1 cellular context compared by ENCODE assay signal in genomic region chr5:177123789-177124485, GRCh38.
TF ChIP-seq lines count a peak whose summit lies in the region.

No MANE protein-coding gene starts in this region.

TF ChIP-seq in WTC11, 78 proteins besides CTCF, POLR2A, EP300 and RAD21 (continued from another document):
- TF ChIP-seq AR (CRISPR knock-in tag; IDR thresholded peaks at IDR 0.05): no peak
- no peak for TF ChIP-seq KAT7 (CRISPR knock-in tag; IDR thresholded peaks at IDR 0.05; ENCODE audit: borderline replicate concordance)
- no peak for TF ChIP-seq ATF2 (CRISPR knock-in tag; IDR thresholded peaks at IDR 0.05; ENCODE audit: borderline replicate concordance, low read depth)
- no peak for TF ChIP-seq AFF4 (CRISPR knock-in tag; IDR thresholded peaks at IDR 0.05; ENCODE audit: borderline replicate concordance)
- TF ChIP-seq EMX1 (CRISPR knock-in tag; IDR thresholded peaks at IDR 0.05): no peak
- no peak for TF ChIP-seq USF1 (CRISPR knock-in tag; IDR thresholded peaks at IDR 0.05)
- TF ChIP-seq GTF2I (CRISPR knock-in tag; conservative IDR thresholded peaks at IDR 0.05): no peak
- no peak for TF ChIP-seq CREM (CRISPR knock-in tag; IDR thresholded peaks at IDR 0.05)
- TF ChIP-seq NR3C1 (CRISPR knock-in tag; conservative IDR thresholded peaks at IDR 0.05; ENCODE audit: low read depth): no peak
- TF ChIP-seq ATF1 (CRISPR knock-in tag; IDR thresholded peaks at IDR 0.05): no peak
- no peak for TF ChIP-seq ZNF263 (CRISPR knock-in tag; IDR thresholded peaks at IDR 0.05; ENCODE audit: low read depth)
- no peak for TF ChIP-seq MLX (CRISPR knock-in tag; IDR thresholded peaks at IDR 0.05)
- no peak for TF ChIP-seq ELF4 (CRISPR knock-in tag; IDR thresholded peaks at IDR 0.05; ENCODE audit: low read depth)
